In the genomic region with DNA sequence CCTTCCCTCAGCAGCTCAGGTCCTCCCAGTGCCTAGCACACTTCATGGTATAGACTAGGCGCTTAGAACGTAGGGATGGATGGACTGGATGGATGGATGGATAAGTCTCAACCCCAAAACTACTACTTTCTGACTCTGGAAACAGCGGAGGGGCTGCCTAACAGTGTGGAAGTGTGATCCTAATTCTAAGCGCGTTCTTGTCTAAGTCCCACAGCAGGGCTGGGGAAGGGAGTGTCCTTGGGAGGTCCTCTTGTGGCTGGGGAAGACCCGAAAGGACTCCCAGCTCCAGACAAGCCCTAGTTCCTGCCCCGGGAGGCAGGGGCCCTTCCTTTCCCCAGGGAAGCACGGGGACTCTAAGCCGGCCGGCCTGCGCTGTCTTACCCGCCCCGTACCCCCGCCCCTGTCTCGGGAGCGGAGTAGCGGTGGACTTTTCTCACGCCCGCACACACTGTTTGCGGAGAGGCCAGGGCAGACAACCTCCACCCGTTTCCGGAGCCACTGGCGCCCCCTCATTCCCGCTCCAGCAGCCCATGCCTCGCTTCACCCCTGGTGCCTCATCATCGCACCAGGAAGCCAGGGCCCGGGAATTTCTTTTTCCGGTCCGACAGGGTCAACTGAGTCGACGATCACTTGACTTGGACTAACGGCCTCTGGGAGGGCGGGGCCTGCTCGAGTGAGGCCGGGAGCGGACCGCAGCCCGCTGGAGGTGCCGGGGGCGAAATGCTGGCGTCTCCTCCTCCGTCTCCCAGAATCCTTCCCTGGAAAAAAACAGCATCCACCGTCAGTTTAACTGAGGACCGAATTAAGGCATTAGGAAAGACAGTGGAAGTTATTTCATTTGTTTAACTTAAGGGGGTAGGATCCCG, we compare ENCODE assay signal across 7 cellular contexts.
A peak's percentile ranks its signal among the peaks of the same experiment; 100 is the strongest.
DNase-seq lines count a peak whose midpoint lies in the region; TF ChIP-seq lines count a peak whose summit lies in the region.

No MANE protein-coding gene starts in this region.

- H3K27ac ChIP-seq in HUES6 (ENCODE audit: low read depth, low read length) (no peak overlapping the region), colonic mucosa (no peak overlapping the region), smooth muscle cell (ENCODE audit: low read depth) (peak overlapping the region; percentile 66)

- peaks cover 10% of the 10 kb centered on the region for H3K27me3 ChIP-seq in HUES6 (ENCODE audit: control insufficient read depth, insufficient read depth, low read length)
- H3K27me3 ChIP-seq in colonic mucosa = no peaks in the 10 kb centered on the region
- H3K27me3 ChIP-seq in kidney epithelial cell (ENCODE audit: control insufficient read depth, insufficient read depth, low read length) = no peaks in the 10 kb centered on the region
- H3K27me3 ChIP-seq in smooth muscle cell (ENCODE audit: low read depth) = no peaks in the 10 kb centered on the region

- peak overlapping the region; percentile 82 for H3K4me2 ChIP-seq in smooth muscle cell

- H4K20me1 ChIP-seq in smooth muscle cell (ENCODE audit: low read depth) = no peaks in the 10 kb centered on the region

- intact Hi-C loops in colonic mucosa (cut with DNase I) = no loop called here

- 10% methylated on average over 35 of the region's 45 CpGs for WGBS in smooth muscle cell (ENCODE audit: low lambda C conversion rate)

- H3K36me3 ChIP-seq in HUES6 (ENCODE audit: control insufficient read depth, insufficient read depth, low read length) (no peaks in the 10 kb centered on the region), colonic mucosa (no peaks in the 10 kb centered on the region), kidney epithelial cell (ENCODE audit: control insufficient read depth, insufficient read depth, low read length) (no peaks in the 10 kb centered on the region), smooth muscle cell (ENCODE audit: low read depth) (no peaks in the 10 kb centered on the region)

- no peaks in the 10 kb centered on the region for H3K9me3 ChIP-seq in HUES6 (ENCODE audit: control insufficient read depth, insufficient read depth, low read depth, low read length)
- H3K9me3 ChIP-seq in colonic mucosa = no peaks in the 10 kb centered on the region
- no peaks in the 10 kb centered on the region for H3K9me3 ChIP-seq in smooth muscle cell (replicated peaks; ENCODE audit: low read depth)

- H3K9ac ChIP-seq in HUES6 (ENCODE audit: low read length) (peak overlapping the region; percentile 58), colonic mucosa (ENCODE audit: low read depth in 2 of 2, low read length in 2 of 2) (peak overlapping the region; percentile 46 to 60), smooth muscle cell (ENCODE audit: low read depth) (peak overlapping the region; percentile 54)

- peak overlapping the region; percentile 51 for H3K4me3 ChIP-seq in GM12864 (ENCODE audit: low read depth, low read length)
- H3K4me3 ChIP-seq in HUES6 (ENCODE audit: low read depth, low read length) = peak overlapping the region; percentile 60
- H3K4me3 ChIP-seq in colonic mucosa = peak overlapping the region; percentile 34
- peak overlapping the region; percentile 15 for H3K4me3 ChIP-seq in kidney epithelial cell (ENCODE audit: low read depth, low read length)
- H3K4me3 ChIP-seq in smooth muscle cell = peak overlapping the region; percentile 47

- H3K79me2 ChIP-seq in smooth muscle cell (ENCODE audit: low read depth) = no peaks in the 10 kb centered on the region

- H3F3A ChIP-seq in smooth muscle cell (ENCODE audit: low read depth) = no peaks in the 10 kb centered on the region

- H3K4me1 ChIP-seq in HUES6 (ENCODE audit: control insufficient read depth, insufficient read depth, low read length) (peaks cover 11% of the 10 kb centered on the region), colonic mucosa (no peaks in the 10 kb centered on the region), smooth muscle cell (ENCODE audit: low read depth) (peaks cover 11% of the 10 kb centered on the region)

- TF ChIP-seq CTCF in GM12864 (IDR thresholded peaks at IDR 0.05; ENCODE audit: low read depth, low read length, missing control alignments) = no peak
- no peak for TF ChIP-seq CTCF in colonic mucosa (IDR thresholded peaks at IDR 0.05)
- TF ChIP-seq CTCF in kidney epithelial cell (IDR thresholded peaks at IDR 0.05; ENCODE audit: insufficient read depth, low read length, poor library complexity, severe bottlenecking) = no peak
- no peak for TF ChIP-seq CTCF in smooth muscle cell (IDR thresholded peaks at IDR 0.05; ENCODE audit: borderline replicate concordance, insufficient read depth, poor library complexity, severe bottlenecking)

- DNase-seq in GM12864 (ENCODE audit: low read depth) (peak; percentile 36), T-helper 9 cell (peak; percentile 13), colonic mucosa (peak; percentile 89), kidney epithelial cell (ENCODE audit: low read depth) (peak; percentile 47), smooth muscle cell (lab: John Stamatoyannopoulos, UW; ENCODE audit: unreplicated experiment) (peak; percentile 71), NCI-H2196 (lab: John Stamatoyannopoulos, UW; ENCODE audit: unreplicated experiment) (no peak)

- H2AFZ ChIP-seq in smooth muscle cell (ENCODE audit: low read depth) = peak overlapping the region; percentile 94
